1 cellular context compared by ENCODE assay signal in the genomic region with DNA sequence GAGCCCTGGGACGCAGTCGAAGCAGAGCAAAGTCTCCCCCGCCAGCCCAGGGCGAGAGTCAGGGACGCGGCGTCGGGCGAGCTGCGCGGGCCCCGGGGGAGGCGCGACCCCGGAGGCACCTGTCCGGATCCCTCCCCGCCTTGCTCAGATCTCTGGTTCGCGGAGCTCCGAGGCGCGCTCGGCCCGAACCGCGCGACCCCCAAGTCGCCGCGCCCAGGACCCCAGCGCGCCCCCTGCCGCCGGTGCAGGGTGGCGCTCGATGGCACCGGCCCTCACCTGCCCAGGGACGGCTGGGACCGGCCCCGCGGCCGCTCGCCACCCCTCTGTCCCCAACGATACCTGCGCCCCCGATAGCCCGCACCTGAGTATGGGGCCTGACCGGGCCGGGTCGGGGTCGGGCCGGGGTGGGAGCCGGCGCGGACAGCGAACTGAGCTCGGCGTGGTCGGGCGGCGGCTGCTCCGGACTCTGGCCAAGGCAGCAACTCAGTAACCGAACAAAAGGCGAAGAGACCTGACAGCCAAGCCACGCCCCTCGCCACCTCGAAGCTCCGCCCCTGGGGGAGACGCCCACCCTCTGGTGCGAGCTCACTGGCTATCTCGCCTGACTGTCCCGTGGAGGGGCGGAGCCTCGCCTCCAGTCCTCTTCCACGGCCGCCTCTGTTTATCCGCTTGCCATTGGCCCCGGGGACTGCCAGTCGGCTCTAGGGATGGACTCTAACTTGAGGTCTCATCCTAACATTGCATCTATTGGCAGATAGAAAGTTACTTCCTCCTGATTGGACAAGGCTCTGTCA.
TF ChIP-seq lines count a peak whose summit lies in the region.

A gene (minus strand): TSS at position 485 of the 794 bp plus-strand sequence. CDS start 14,857 bp downstream, outside the sequence.

TF ChIP-seq in WTC11, 78 proteins besides CTCF, POLR2A, EP300 and RAD21 (continued from another document and continues in another):
- TF ChIP-seq, protein P1, sequence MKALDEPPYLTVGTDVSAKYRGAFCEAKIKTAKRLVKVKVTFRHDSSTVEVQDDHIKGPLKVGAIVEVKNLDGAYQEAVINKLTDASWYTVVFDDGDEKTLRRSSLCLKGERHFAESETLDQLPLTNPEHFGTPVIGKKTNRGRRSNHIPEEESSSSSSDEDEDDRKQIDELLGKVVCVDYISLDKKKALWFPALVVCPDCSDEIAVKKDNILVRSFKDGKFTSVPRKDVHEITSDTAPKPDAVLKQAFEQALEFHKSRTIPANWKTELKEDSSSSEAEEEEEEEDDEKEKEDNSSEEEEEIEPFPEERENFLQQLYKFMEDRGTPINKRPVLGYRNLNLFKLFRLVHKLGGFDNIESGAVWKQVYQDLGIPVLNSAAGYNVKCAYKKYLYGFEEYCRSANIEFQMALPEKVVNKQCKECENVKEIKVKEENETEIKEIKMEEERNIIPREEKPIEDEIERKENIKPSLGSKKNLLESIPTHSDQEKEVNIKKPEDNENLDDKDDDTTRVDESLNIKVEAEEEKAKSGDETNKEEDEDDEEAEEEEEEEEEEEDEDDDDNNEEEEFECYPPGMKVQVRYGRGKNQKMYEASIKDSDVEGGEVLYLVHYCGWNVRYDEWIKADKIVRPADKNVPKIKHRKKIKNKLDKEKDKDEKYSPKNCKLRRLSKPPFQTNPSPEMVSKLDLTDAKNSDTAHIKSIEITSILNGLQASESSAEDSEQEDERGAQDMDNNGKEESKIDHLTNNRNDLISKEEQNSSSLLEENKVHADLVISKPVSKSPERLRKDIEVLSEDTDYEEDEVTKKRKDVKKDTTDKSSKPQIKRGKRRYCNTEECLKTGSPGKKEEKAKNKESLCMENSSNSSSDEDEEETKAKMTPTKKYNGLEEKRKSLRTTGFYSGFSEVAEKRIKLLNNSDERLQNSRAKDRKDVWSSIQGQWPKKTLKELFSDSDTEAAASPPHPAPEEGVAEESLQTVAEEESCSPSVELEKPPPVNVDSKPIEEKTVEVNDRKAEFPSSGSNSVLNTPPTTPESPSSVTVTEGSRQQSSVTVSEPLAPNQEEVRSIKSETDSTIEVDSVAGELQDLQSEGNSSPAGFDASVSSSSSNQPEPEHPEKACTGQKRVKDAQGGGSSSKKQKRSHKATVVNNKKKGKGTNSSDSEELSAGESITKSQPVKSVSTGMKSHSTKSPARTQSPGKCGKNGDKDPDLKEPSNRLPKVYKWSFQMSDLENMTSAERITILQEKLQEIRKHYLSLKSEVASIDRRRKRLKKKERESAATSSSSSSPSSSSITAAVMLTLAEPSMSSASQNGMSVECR (CRISPR knock-in tag; IDR thresholded peaks at IDR 0.05; ENCODE audit: borderline replicate concordance), result no peak
- no peak; the same call in 1 of the 2 replicates for TF ChIP-seq ZNF423 (CRISPR knock-in tag; IDR thresholded peaks at IDR 0.05)
- no peak for TF ChIP-seq CREM (CRISPR knock-in tag; IDR thresholded peaks at IDR 0.05)
- no peak for TF ChIP-seq OVOL2 (CRISPR knock-in tag; IDR thresholded peaks at IDR 0.05; ENCODE audit: borderline replicate concordance)
- TF ChIP-seq CBFB (CRISPR knock-in tag; IDR thresholded peaks at IDR 0.05; ENCODE audit: low read depth), result peak; percentile 46; the same call in 1 of the 2 replicates
- peak; percentile 92 for TF ChIP-seq NFYB (CRISPR knock-in tag; conservative IDR thresholded peaks at IDR 0.05; ENCODE audit: low read depth)
- TF ChIP-seq, protein P2, sequence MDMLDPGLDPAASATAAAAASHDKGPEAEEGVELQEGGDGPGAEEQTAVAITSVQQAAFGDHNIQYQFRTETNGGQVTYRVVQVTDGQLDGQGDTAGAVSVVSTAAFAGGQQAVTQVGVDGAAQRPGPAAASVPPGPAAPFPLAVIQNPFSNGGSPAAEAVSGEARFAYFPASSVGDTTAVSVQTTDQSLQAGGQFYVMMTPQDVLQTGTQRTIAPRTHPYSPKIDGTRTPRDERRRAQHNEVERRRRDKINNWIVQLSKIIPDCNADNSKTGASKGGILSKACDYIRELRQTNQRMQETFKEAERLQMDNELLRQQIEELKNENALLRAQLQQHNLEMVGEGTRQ (CRISPR knock-in tag; IDR thresholded peaks at IDR 0.05), result no peak
- TF ChIP-seq, protein P3, sequence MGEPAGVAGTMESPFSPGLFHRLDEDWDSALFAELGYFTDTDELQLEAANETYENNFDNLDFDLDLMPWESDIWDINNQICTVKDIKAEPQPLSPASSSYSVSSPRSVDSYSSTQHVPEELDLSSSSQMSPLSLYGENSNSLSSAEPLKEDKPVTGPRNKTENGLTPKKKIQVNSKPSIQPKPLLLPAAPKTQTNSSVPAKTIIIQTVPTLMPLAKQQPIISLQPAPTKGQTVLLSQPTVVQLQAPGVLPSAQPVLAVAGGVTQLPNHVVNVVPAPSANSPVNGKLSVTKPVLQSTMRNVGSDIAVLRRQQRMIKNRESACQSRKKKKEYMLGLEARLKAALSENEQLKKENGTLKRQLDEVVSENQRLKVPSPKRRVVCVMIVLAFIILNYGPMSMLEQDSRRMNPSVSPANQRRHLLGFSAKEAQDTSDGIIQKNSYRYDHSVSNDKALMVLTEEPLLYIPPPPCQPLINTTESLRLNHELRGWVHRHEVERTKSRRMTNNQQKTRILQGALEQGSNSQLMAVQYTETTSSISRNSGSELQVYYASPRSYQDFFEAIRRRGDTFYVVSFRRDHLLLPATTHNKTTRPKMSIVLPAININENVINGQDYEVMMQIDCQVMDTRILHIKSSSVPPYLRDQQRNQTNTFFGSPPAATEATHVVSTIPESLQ (CRISPR knock-in tag; IDR thresholded peaks at IDR 0.05), result no peak
- TF ChIP-seq, protein P4, sequence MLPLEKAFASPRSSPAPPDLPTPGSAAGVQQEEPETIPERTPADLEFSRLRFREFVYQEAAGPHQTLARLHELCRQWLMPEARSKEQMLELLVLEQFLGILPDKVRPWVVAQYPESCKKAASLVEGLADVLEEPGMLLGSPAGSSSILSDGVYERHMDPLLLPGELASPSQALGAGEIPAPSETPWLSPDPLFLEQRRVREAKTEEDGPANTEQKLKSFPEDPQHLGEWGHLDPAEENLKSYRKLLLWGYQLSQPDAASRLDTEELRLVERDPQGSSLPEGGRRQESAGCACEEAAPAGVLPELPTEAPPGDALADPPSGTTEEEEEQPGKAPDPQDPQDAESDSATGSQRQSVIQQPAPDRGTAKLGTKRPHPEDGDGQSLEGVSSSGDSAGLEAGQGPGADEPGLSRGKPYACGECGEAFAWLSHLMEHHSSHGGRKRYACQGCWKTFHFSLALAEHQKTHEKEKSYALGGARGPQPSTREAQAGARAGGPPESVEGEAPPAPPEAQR (CRISPR knock-in tag; IDR thresholded peaks at IDR 0.05), result peak; percentile 92
- no peak for TF ChIP-seq GTF2I (CRISPR knock-in tag; conservative IDR thresholded peaks at IDR 0.05)
- TF ChIP-seq NR3C1 (CRISPR knock-in tag; conservative IDR thresholded peaks at IDR 0.05; ENCODE audit: low read depth), result no peak
- peak; percentile 80; the same call in 1 of the 2 replicates for TF ChIP-seq ZNF671 (CRISPR knock-in tag; IDR thresholded peaks at IDR 0.05)
- peak; percentile 88; the same call in 1 of the 2 replicates for TF ChIP-seq RELA (CRISPR knock-in tag; IDR thresholded peaks at IDR 0.05; ENCODE audit: borderline replicate concordance)
- peak; percentile 73; the same call in 1 of the 2 replicates for TF ChIP-seq TP53 (CRISPR knock-in tag; IDR thresholded peaks at IDR 0.05)
- TF ChIP-seq ETV6 (CRISPR knock-in tag; IDR thresholded peaks at IDR 0.05), result no peak
- peak; percentile 94; the same call in 1 of the 2 replicates for TF ChIP-seq MXD4 (CRISPR knock-in tag; IDR thresholded peaks at IDR 0.05; ENCODE audit: borderline replicate concordance)
- TF ChIP-seq, protein P5, sequence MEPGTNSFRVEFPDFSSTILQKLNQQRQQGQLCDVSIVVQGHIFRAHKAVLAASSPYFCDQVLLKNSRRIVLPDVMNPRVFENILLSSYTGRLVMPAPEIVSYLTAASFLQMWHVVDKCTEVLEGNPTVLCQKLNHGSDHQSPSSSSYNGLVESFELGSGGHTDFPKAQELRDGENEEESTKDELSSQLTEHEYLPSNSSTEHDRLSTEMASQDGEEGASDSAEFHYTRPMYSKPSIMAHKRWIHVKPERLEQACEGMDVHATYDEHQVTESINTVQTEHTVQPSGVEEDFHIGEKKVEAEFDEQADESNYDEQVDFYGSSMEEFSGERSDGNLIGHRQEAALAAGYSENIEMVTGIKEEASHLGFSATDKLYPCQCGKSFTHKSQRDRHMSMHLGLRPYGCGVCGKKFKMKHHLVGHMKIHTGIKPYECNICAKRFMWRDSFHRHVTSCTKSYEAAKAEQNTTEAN (CRISPR knock-in tag; IDR thresholded peaks at IDR 0.05), result no peak
- TF ChIP-seq SOX15 (CRISPR knock-in tag; IDR thresholded peaks at IDR 0.05), result no peak
- TF ChIP-seq, protein P6, sequence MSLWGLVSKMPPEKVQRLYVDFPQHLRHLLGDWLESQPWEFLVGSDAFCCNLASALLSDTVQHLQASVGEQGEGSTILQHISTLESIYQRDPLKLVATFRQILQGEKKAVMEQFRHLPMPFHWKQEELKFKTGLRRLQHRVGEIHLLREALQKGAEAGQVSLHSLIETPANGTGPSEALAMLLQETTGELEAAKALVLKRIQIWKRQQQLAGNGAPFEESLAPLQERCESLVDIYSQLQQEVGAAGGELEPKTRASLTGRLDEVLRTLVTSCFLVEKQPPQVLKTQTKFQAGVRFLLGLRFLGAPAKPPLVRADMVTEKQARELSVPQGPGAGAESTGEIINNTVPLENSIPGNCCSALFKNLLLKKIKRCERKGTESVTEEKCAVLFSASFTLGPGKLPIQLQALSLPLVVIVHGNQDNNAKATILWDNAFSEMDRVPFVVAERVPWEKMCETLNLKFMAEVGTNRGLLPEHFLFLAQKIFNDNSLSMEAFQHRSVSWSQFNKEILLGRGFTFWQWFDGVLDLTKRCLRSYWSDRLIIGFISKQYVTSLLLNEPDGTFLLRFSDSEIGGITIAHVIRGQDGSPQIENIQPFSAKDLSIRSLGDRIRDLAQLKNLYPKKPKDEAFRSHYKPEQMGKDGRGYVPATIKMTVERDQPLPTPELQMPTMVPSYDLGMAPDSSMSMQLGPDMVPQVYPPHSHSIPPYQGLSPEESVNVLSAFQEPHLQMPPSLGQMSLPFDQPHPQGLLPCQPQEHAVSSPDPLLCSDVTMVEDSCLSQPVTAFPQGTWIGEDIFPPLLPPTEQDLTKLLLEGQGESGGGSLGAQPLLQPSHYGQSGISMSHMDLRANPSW (CRISPR knock-in tag; conservative IDR thresholded peaks at IDR 0.05; ENCODE audit: low read depth), result no peak
- TF ChIP-seq, protein P7, sequence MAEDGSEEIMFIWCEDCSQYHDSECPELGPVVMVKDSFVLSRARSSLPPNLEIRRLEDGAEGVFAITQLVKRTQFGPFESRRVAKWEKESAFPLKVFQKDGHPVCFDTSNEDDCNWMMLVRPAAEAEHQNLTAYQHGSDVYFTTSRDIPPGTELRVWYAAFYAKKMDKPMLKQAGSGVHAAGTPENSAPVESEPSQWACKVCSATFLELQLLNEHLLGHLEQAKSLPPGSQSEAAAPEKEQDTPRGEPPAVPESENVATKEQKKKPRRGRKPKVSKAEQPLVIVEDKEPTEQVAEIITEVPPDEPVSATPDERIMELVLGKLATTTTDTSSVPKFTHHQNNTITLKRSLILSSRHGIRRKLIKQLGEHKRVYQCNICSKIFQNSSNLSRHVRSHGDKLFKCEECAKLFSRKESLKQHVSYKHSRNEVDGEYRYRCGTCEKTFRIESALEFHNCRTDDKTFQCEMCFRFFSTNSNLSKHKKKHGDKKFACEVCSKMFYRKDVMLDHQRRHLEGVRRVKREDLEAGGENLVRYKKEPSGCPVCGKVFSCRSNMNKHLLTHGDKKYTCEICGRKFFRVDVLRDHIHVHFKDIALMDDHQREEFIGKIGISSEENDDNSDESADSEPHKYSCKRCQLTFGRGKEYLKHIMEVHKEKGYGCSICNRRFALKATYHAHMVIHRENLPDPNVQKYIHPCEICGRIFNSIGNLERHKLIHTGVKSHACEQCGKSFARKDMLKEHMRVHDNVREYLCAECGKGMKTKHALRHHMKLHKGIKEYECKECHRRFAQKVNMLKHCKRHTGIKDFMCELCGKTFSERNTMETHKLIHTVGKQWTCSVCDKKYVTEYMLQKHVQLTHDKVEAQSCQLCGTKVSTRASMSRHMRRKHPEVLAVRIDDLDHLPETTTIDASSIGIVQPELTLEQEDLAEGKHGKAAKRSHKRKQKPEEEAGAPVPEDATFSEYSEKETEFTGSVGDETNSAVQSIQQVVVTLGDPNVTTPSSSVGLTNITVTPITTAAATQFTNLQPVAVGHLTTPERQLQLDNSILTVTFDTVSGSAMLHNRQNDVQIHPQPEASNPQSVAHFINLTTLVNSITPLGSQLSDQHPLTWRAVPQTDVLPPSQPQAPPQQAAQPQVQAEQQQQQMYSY (CRISPR knock-in tag; IDR thresholded peaks at IDR 0.05), result no peak
- TF ChIP-seq TCF7 (CRISPR knock-in tag; IDR thresholded peaks at IDR 0.05; ENCODE audit: low read depth), result no peak
- TF ChIP-seq RORB (CRISPR knock-in tag; IDR thresholded peaks at IDR 0.05), result no peak
- TF ChIP-seq, protein P8, sequence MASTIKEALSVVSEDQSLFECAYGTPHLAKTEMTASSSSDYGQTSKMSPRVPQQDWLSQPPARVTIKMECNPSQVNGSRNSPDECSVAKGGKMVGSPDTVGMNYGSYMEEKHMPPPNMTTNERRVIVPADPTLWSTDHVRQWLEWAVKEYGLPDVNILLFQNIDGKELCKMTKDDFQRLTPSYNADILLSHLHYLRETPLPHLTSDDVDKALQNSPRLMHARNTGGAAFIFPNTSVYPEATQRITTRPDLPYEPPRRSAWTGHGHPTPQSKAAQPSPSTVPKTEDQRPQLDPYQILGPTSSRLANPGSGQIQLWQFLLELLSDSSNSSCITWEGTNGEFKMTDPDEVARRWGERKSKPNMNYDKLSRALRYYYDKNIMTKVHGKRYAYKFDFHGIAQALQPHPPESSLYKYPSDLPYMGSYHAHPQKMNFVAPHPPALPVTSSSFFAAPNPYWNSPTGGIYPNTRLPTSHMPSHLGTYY (CRISPR knock-in tag; IDR thresholded peaks at IDR 0.05), result peak; percentile 82
- TF ChIP-seq, protein P9, sequence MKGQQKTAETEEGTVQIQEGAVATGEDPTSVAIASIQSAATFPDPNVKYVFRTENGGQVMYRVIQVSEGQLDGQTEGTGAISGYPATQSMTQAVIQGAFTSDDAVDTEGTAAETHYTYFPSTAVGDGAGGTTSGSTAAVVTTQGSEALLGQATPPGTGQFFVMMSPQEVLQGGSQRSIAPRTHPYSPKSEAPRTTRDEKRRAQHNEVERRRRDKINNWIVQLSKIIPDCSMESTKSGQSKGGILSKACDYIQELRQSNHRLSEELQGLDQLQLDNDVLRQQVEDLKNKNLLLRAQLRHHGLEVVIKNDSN (CRISPR knock-in tag; IDR thresholded peaks at IDR 0.05), result no peak
- TF ChIP-seq ZNF317 (CRISPR knock-in tag; IDR thresholded peaks at IDR 0.05; ENCODE audit: borderline replicate concordance, low read depth), result no peak
- TF ChIP-seq SP1 (CRISPR knock-in tag; conservative IDR thresholded peaks at IDR 0.05), result peak; percentile 97
- TF ChIP-seq, protein P10, sequence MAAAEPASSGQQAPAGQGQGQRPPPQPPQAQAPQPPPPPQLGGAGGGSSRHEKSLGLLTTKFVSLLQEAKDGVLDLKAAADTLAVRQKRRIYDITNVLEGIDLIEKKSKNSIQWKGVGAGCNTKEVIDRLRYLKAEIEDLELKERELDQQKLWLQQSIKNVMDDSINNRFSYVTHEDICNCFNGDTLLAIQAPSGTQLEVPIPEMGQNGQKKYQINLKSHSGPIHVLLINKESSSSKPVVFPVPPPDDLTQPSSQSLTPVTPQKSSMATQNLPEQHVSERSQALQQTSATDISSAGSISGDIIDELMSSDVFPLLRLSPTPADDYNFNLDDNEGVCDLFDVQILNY (CRISPR knock-in tag; IDR thresholded peaks at IDR 0.05), result peak; percentile 82
- TF ChIP-seq FOXK1 (CRISPR knock-in tag; IDR thresholded peaks at IDR 0.05), result no peak; the same call in 1 of the 2 replicates
